In genomic region chr5:87705876-87706275, GRCh38 we compare ENCODE assay signal across 23 cellular contexts.
"Had no signal": no experiment of that assay in that cellular context is flagged by ENCODE, and none has a peak within 500 bp of the region (broad histone marks: within the 10 kb centered on the region; RNA-seq: fewer than 3 reads in every experiment).

No MANE protein-coding gene starts in this region.

- H3K4me1 Mint-ChIP-seq: activated naive CD8-positive, alpha-beta T cell treated with anti-CD3 and anti-CD28 coated beads, Interleukin-2, amount 10 ng/mL, durations not matched to agents 7 days and 5 days had no signal

- H3K9ac ChIP-seq: KMS-11 had no signal

- H3K27me3 Mint-ChIP-seq: activated naive CD8-positive, alpha-beta T cell treated with anti-CD3 and anti-CD28 coated beads, Interleukin-2, amount 10 ng/mL, durations not matched to agents 7 days and 5 days had no signal

- H3K4me3 ChIP-seq: cardiac muscle cell, MG63 had no signal

- H3K9me3 ChIP-seq: MG63 had no signal

- DNase-seq: activated CD4-positive, alpha-beta T cell treated with anti-CD3 and anti-CD28 coated beads for 4 hours; activated CD8-positive, alpha-beta memory T cell treated with anti-CD3 and anti-CD28 coated beads, Interleukin-2, amount 50 U/mL, for 4 hours; activated CD8-positive, alpha-beta T cell treated with anti-CD3 and anti-CD28 coated beads for 36 hours; activated gamma-delta T cell treated with Interleukin-2 at 50 U/mL for 16 hours; activated naive CD4-positive, alpha-beta T cell treated with anti-CD3 and anti-CD28 coated beads, Interleukin-2, amount 50 U/mL, for 16 hours; activated naive CD8-positive, alpha-beta T cell treated with anti-CD3 and anti-CD28 coated beads, Interleukin-2, amount 10 ng/mL, durations not matched to agents 7 days and 5 days; activated T-cell treated with anti-CD3 and anti-CD28 coated beads, Interleukin-2, amount 50 U/mL, for 72 hours; aorta; brain microvascular endothelial cell; MG63; MV-4-11; NCI-H1092 treated with DMSO at 0.1 percent for 48 hours; NCI-H1417 treated with DMSO at 0.1 percent for 48 hours; NCI-H1694; NCI-H2029; NCI-H2107; NCI-H345; NCI-H510A treated with DMSO at 0.1 percent for 48 hours; RPMI8226 had no signal

- H3K4me2 ChIP-seq: KMS-11 had no signal

- H3K36me3 ChIP-seq: brain microvascular endothelial cell, cardiac muscle cell, MG63 had no signal

- H3K27ac ChIP-seq: brain microvascular endothelial cell, cardiac muscle cell, KMS-11 had no signal

- H3K36me3 Mint-ChIP-seq: activated naive CD8-positive, alpha-beta T cell treated with anti-CD3 and anti-CD28 coated beads, Interleukin-2, amount 10 ng/mL, durations not matched to agents 7 days and 5 days had no signal

- H3K4me3 Mint-ChIP-seq: activated CD8-positive, alpha-beta T cell treated with anti-CD3 and anti-CD28 coated beads for 36 hours; activated naive CD8-positive, alpha-beta T cell treated with anti-CD3 and anti-CD28 coated beads, Interleukin-2, amount 10 ng/mL, durations not matched to agents 7 days and 5 days; activated T-cell treated with anti-CD3 and anti-CD28 coated beads, Interleukin-2, amount 50 U/mL, for 72 hours; T-helper 1 cell treated with Interleukin-12 subunit alpha and Interleukin-12 subunit beta and Interleukin-4 antibody, amounts not matched to agents 30 μg/mL and 1 μg/mL, for 36 hours had no signal

- H3K27me3 ChIP-seq: brain microvascular endothelial cell, cardiac muscle cell, MG63 had no signal

- H3K9me3 Mint-ChIP-seq: activated CD8-positive, alpha-beta T cell treated with anti-CD3 and anti-CD28 coated beads for 36 hours; activated naive CD8-positive, alpha-beta T cell treated with anti-CD3 and anti-CD28 coated beads, Interleukin-2, amount 10 ng/mL, durations not matched to agents 7 days and 5 days; activated T-helper 2 cell treated with anti-CD3 and anti-CD28 coated beads, Interferon-gamma antibody, Interleukin-2, Interleukin-4, amounts not matched to agents 10 μg/mL and 5 μg/mL and 100 μg/mL, durations not matched to agents 14 hours and 24 hours and 36 hours; T-helper 1 cell treated with Interleukin-12 subunit alpha and Interleukin-12 subunit beta and Interleukin-4 antibody, amounts not matched to agents 30 μg/mL and 1 μg/mL, for 36 hours had no signal

- H3K27ac Mint-ChIP-seq: activated CD8-positive, alpha-beta T cell treated with anti-CD3 and anti-CD28 coated beads for 36 hours; activated naive CD8-positive, alpha-beta T cell treated with anti-CD3 and anti-CD28 coated beads, Interleukin-2, amount 10 ng/mL, durations not matched to agents 7 days and 5 days; activated T-cell treated with anti-CD3 and anti-CD28 coated beads, Interleukin-2, amount 50 U/mL, for 72 hours; activated T-helper 2 cell treated with anti-CD3 and anti-CD28 coated beads, Interferon-gamma antibody, Interleukin-2, Interleukin-4, amounts not matched to agents 10 μg/mL and 5 μg/mL and 100 μg/mL, durations not matched to agents 14 hours and 24 hours and 36 hours; T-helper 1 cell treated with Interleukin-12 subunit alpha and Interleukin-12 subunit beta and Interleukin-4 antibody, amounts not matched to agents 30 μg/mL and 1 μg/mL, for 36 hours had no signal
